ENCODE assay signal across 26 cellular contexts in the genomic region with DNA sequence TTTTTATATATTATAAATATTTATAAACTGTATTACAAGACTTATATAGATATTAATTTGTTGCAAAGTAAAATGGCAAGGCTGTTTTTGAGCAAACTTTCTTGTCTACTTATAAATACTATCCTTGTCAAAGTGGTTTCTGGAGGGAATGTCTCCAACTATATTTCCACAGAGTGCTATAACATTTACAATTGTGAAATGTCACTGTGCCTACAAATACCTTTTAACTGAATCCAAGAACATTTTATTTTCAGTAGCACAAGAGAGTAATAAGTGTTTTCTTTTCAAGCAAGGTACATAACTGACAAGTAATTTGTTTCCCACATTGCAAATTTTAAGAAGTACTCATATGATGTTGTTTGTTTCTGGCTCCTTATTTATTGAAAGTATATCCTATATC.
"Had no signal": no experiment of that assay in that cellular context is flagged by ENCODE, and none has a peak within 500 bp of the region (broad histone marks: within the 10 kb centered on the region; RNA-seq: fewer than 3 reads in every experiment).

No MANE protein-coding gene starts in this region.

- H3K36me3 ChIP-seq: colonic mucosa, esophagus muscularis mucosa, neutrophil, pancreas, right lobe of liver, stomach, tibial artery had no signal

- H3K36me3 Mint-ChIP-seq: mesothelial cell of epicardium; naive B cell; natural killer cell treated with Interleukin-12 subunit alpha and Interleukin-12 subunit beta and Interleukin-15 and Interleukin-18, amount 100 ng/mL, for 72 hours; type B pancreatic cell had no signal

- H3K27ac Mint-ChIP-seq: dendritic cell treated with granulocyte-macrophage colony-stimulating factor and Interleukin-4, amounts not matched to agents 40 ng/mL and 50 ng/mL, for 4 days; mesothelial cell of epicardium; naive B cell; natural killer cell treated with Interleukin-12 subunit alpha and Interleukin-12 subunit beta and Interleukin-15 and Interleukin-18, amount 100 ng/mL, for 72 hours; type B pancreatic cell had no signal

- H3K4me3 ChIP-seq: colonic mucosa, esophagus muscularis mucosa, mucosa of descending colon, pancreas, right lobe of liver, smooth muscle cell, stomach, testis, tibial artery had no signal

- DNase-seq: colonic mucosa; effector CD8-positive, alpha-beta T cell; foreskin melanocyte; head of caudate nucleus; mesenchymal stem cell; mucosa of descending colon; naive B cell; pancreas; retina; right lobe of liver; stimulated activated CD4-positive, alpha-beta T cell treated with anti-CD3 and anti-CD28 coated beads, Interleukin-12 subunit alpha, Interleukin-12 subunit beta, amount 100 ng/mL, for 4 hours; stimulated activated CD4-positive, alpha-beta T cell treated with anti-CD3 and anti-CD28 coated beads, Interleukin-1b, Interleukin-23, amount 100 ng/mL, for 48 hours; stimulated activated CD4-positive, alpha-beta T cell treated with anti-CD3 and anti-CD28 coated beads, Interleukin-4, amount 100 ng/mL, for 1 hour; stimulated activated CD8-positive, alpha-beta memory T cell treated with anti-CD3 and anti-CD28 coated beads, Interleukin-4, amount 100 ng/mL, for 48 hours; stimulated activated naive CD4-positive, alpha-beta T cell; stomach; testis; tibial artery had no signal

- H3K9me3 Mint-ChIP-seq: dendritic cell treated with granulocyte-macrophage colony-stimulating factor and Interleukin-4, amounts not matched to agents 40 ng/mL and 50 ng/mL, for 4 days; mesothelial cell of epicardium; neural crest cell; type B pancreatic cell had no signal

- H3K4me1 ChIP-seq: colonic mucosa, pancreas, right lobe of liver, testis had no signal

- H3K27ac ChIP-seq: colonic mucosa, esophagus muscularis mucosa, neutrophil, pancreas, right lobe of liver, stomach, testis, tibial artery had no signal

- H3K4me3 Mint-ChIP-seq: dendritic cell treated with granulocyte-macrophage colony-stimulating factor and Interleukin-4, amounts not matched to agents 40 ng/mL and 50 ng/mL, for 4 days; mesothelial cell of epicardium; naive B cell; natural killer cell treated with Interleukin-12 subunit alpha and Interleukin-12 subunit beta and Interleukin-15 and Interleukin-18, amount 100 ng/mL, for 72 hours; neural crest cell; type B pancreatic cell had no signal

- H3K27me3 Mint-ChIP-seq: dendritic cell treated with granulocyte-macrophage colony-stimulating factor and Interleukin-4, amounts not matched to agents 40 ng/mL and 50 ng/mL, for 4 days; naive B cell; natural killer cell treated with Interleukin-12 subunit alpha and Interleukin-12 subunit beta and Interleukin-15 and Interleukin-18, amount 100 ng/mL, for 72 hours; type B pancreatic cell had no signal

- H3K9me3 ChIP-seq: colonic mucosa, esophagus muscularis mucosa, mucosa of descending colon, neutrophil, pancreas, right lobe of liver, stomach, testis, tibial artery had no signal

- H3K4me2 ChIP-seq: smooth muscle cell had no signal

- H3K27me3 ChIP-seq: colonic mucosa, esophagus muscularis mucosa, neutrophil, pancreas, right lobe of liver, stomach, testis, tibial artery had no signal

- ATAC-seq: mucosa of descending colon; natural killer cell treated with Interleukin-12 subunit alpha and Interleukin-12 subunit beta and Interleukin-15 and Interleukin-18, amount 100 ng/mL, for 72 hours; pancreas; right lobe of liver had no signal

- H3K4me1 Mint-ChIP-seq: mesothelial cell of epicardium, naive B cell had no signal
